Comparison of ENCODE assay signal across 2 cellular contexts in the genomic region with DNA sequence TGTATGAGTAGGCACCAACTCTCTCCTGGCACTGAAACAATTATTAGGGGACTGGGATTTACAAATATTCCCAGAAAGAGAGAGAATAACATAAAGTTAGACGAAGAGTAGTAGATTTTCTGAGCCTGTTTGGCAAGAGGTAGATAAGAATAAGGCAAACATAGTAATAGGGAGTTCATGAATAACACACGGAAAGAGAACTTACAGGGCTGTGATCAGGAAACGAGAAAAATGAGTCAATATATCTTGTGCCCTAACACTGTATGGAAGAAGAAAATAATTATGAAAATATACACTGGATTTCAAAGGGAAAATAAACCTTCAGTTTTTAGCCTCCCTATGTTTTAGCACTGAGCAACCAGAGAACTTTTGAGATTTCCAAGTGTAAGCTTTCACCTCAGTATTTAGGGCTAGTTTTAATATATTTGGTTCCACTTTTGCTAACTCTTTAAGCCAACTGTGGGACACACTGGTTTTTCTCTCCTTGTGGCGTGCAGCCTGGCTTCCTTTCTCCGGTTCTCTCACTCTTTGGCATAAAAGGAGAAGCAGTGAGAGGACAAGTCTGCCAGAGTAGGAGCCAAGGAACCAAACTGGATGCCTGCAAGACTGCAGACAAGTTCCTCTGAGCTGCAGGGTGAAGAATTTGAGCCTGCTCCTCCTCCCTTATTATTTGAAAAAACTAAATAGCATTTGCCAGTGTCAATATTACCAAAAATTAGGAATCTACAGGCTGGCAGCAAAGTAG.
TF ChIP-seq lines count a peak whose summit lies in the region.

No MANE protein-coding gene starts in this region.

TF ChIP-seq in GM23338, 12 proteins besides CTCF, POLR2A, EP300 and RAD21 (continued from another document):
- TF ChIP-seq EZH2phosphoT487 (IDR thresholded peaks at IDR 0.05; ENCODE audit: unreplicated experiment) (no peak), CREB1 (CRISPR knock-in tag; IDR thresholded peaks at IDR 0.05; ENCODE audit: low read depth) (no peak)
- TF ChIP-seq, protein P1, sequence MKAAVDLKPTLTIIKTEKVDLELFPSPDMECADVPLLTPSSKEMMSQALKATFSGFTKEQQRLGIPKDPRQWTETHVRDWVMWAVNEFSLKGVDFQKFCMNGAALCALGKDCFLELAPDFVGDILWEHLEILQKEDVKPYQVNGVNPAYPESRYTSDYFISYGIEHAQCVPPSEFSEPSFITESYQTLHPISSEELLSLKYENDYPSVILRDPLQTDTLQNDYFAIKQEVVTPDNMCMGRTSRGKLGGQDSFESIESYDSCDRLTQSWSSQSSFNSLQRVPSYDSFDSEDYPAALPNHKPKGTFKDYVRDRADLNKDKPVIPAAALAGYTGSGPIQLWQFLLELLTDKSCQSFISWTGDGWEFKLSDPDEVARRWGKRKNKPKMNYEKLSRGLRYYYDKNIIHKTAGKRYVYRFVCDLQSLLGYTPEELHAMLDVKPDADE (IDR thresholded peaks at IDR 0.05): no peak
- TF ChIP-seq, protein P2, sequence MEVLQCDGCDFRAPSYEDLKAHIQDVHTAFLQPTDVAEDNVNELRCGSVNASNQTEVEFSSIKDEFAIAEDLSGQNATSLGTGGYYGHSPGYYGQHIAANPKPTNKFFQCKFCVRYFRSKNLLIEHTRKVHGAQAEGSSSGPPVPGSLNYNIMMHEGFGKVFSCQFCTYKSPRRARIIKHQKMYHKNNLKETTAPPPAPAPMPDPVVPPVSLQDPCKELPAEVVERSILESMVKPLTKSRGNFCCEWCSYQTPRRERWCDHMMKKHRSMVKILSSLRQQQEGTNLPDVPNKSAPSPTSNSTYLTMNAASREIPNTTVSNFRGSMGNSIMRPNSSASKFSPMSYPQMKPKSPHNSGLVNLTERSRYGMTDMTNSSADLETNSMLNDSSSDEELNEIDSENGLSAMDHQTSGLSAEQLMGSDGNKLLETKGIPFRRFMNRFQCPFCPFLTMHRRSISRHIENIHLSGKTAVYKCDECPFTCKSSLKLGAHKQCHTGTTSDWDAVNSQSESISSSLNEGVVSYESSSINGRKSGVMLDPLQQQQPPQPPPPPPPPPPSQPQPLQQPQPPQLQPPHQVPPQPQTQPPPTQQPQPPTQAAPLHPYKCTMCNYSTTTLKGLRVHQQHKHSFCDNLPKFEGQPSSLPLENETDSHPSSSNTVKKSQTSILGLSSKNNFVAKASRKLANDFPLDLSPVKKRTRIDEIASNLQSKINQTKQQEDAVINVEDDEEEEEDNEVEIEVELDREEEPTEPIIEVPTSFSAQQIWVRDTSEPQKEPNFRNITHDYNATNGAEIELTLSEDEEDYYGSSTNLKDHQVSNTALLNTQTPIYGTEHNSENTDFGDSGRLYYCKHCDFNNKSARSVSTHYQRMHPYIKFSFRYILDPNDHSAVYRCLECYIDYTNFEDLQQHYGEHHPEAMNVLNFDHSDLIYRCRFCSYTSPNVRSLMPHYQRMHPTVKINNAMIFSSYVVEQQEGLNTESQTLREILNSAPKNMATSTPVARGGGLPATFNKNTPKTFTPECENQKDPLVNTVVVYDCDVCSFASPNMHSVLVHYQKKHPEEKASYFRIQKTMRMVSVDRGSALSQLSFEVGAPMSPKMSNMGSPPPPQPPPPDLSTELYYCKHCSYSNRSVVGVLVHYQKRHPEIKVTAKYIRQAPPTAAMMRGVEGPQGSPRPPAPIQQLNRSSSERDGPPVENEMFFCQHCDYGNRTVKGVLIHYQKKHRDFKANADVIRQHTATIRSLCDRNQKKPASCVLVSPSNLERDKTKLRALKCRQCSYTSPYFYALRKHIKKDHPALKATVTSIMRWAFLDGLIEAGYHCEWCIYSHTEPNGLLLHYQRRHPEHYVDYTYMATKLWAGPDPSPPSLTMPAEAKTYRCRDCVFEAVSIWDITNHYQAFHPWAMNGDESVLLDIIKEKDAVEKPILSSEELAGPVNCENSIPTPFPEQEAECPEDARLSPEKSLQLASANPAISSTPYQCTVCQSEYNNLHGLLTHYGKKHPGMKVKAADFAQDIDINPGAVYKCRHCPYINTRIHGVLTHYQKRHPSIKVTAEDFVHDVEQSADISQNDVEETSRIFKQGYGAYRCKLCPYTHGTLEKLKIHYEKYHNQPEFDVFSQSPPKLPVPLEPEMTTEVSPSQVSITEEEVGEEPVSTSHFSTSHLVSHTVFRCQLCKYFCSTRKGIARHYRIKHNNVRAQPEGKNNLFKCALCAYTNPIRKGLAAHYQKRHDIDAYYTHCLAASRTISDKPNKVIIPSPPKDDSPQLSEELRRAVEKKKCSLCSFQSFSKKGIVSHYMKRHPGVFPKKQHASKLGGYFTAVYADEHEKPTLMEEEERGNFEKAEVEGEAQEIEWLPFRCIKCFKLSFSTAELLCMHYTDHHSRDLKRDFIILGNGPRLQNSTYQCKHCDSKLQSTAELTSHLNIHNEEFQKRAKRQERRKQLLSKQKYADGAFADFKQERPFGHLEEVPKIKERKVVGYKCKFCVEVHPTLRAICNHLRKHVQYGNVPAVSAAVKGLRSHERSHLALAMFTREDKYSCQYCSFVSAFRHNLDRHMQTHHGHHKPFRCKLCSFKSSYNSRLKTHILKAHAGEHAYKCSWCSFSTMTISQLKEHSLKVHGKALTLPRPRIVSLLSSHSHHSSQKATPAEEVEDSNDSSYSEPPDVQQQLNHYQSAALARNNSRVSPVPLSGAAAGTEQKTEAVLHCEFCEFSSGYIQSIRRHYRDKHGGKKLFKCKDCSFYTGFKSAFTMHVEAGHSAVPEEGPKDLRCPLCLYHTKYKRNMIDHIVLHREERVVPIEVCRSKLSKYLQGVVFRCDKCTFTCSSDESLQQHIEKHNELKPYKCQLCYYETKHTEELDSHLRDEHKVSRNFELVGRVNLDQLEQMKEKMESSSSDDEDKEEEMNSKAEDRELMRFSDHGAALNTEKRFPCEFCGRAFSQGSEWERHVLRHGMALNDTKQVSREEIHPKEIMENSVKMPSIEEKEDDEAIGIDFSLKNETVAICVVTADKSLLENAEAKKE (CRISPR knock-in tag; IDR thresholded peaks at IDR 0.05): no peak
- TF ChIP-seq, protein P3, sequence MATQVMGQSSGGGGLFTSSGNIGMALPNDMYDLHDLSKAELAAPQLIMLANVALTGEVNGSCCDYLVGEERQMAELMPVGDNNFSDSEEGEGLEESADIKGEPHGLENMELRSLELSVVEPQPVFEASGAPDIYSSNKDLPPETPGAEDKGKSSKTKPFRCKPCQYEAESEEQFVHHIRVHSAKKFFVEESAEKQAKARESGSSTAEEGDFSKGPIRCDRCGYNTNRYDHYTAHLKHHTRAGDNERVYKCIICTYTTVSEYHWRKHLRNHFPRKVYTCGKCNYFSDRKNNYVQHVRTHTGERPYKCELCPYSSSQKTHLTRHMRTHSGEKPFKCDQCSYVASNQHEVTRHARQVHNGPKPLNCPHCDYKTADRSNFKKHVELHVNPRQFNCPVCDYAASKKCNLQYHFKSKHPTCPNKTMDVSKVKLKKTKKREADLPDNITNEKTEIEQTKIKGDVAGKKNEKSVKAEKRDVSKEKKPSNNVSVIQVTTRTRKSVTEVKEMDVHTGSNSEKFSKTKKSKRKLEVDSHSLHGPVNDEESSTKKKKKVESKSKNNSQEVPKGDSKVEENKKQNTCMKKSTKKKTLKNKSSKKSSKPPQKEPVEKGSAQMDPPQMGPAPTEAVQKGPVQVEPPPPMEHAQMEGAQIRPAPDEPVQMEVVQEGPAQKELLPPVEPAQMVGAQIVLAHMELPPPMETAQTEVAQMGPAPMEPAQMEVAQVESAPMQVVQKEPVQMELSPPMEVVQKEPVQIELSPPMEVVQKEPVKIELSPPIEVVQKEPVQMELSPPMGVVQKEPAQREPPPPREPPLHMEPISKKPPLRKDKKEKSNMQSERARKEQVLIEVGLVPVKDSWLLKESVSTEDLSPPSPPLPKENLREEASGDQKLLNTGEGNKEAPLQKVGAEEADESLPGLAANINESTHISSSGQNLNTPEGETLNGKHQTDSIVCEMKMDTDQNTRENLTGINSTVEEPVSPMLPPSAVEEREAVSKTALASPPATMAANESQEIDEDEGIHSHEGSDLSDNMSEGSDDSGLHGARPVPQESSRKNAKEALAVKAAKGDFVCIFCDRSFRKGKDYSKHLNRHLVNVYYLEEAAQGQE (IDR thresholded peaks at IDR 0.05; ENCODE audit: unreplicated experiment): no peak

TF ChIP-seq in HEK293T, 16 proteins besides CTCF, POLR2A, EP300 and RAD21 (continued from another document):
- TF ChIP-seq L3MBTL2 (conservative IDR thresholded peaks at IDR 0.05) (no peak), SUZ12 (IDR thresholded peaks at IDR 0.05) (no peak), ZNF384 (IDR thresholded peaks at IDR 0.05) (no peak), CTBP1 (IDR thresholded peaks at IDR 0.05; ENCODE audit: borderline replicate concordance) (no peak), FOXK2 (IDR thresholded peaks at IDR 0.05) (no peak), SP1 (IDR thresholded peaks at IDR 0.05) (no peak), TARDBP (IDR thresholded peaks at IDR 0.05) (no peak), FOXM1 (IDR thresholded peaks at IDR 0.05; ENCODE audit: borderline replicate concordance) (no peak)
- TF ChIP-seq, protein P4, sequence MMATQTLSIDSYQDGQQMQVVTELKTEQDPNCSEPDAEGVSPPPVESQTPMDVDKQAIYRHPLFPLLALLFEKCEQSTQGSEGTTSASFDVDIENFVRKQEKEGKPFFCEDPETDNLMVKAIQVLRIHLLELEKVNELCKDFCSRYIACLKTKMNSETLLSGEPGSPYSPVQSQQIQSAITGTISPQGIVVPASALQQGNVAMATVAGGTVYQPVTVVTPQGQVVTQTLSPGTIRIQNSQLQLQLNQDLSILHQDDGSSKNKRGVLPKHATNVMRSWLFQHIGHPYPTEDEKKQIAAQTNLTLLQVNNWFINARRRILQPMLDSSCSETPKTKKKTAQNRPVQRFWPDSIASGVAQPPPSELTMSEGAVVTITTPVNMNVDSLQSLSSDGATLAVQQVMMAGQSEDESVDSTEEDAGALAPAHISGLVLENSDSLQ (IDR thresholded peaks at IDR 0.05): no peak
TF ChIP-seq in HEK293T: peak in this region for 0.
